ENCODE assay signal across 18 cellular contexts in the genomic region with DNA sequence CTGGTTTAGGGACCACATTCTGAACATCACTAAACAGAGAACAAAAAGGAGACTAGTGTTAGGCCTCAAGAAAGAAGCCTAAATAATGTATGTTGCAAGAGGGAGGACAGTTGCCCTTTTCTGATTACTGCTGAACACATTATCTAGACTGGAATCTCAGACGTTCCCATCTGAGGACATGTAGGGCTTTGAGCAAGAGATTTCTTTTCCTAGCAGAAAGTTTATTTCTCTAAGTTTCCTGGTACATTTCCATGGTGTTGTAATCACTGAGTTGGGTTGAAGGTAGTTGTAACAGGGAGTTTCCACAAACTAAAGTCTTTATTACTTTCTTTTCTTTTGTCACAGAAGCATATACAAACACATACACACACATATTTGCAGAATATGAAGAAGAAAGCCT.
DNase-seq lines count a peak whose midpoint lies in the region; ATAC-seq and TF ChIP-seq lines count a peak whose summit lies in the region.
"Had no signal": no experiment of that assay in that cellular context is flagged by ENCODE, and none has a peak within 500 bp of the region (broad histone marks: within the 10 kb centered on the region; RNA-seq: fewer than 3 reads in every experiment).

No MANE protein-coding gene starts in this region.

- no peaks in the 10 kb centered on the region for H3F3A ChIP-seq in smooth muscle cell (ENCODE audit: low read depth)

- no peak overlapping the region for H3K27ac Mint-ChIP-seq in activated CD8-positive, alpha-beta T cell treated with anti-CD3 and anti-CD28 coated beads, Interleukin-2, amount 10 ng/mL, durations not matched to agents 7 days and 5 days
- H3K27ac Mint-ChIP-seq: B cell; CD8-positive, alpha-beta T cell had no signal

- H3K9ac ChIP-seq in IMR-90 (ENCODE audit: low read depth, low read length): no peak overlapping the region
- no peak overlapping the region for H3K9ac ChIP-seq in smooth muscle cell (ENCODE audit: low read depth)
- H3K9ac ChIP-seq: BLaER1 treated with 17β-estradiol and CSF1 and Interleukin-3, amounts not matched to agents 10 nM and 100 nM had no signal

- H3K36me3 Mint-ChIP-seq in activated CD8-positive, alpha-beta T cell treated with anti-CD3 and anti-CD28 coated beads, Interleukin-2, amount 10 ng/mL, durations not matched to agents 7 days and 5 days (ENCODE audit: low read depth): peaks cover 9% of the 10 kb centered on the region

- no peaks in the 10 kb centered on the region for H3K79me2 ChIP-seq in smooth muscle cell (ENCODE audit: low read depth)

- intact Hi-C loops in IMR-90 (cut with micrococcal nuclease): no loop called here

- H3K4me2 ChIP-seq in IMR-90 (ENCODE audit: low read depth, low read length) (no peak overlapping the region), smooth muscle cell (no peak overlapping the region)
- H3K4me2 ChIP-seq: BLaER1 treated with 17β-estradiol and CSF1 and Interleukin-3, amounts not matched to agents 10 nM and 100 nM had no signal

- H3K4me3 ChIP-seq in IMR-90 (ENCODE audit: insufficient read depth, low read depth, low read length): no peak overlapping the region
- H3K4me3 ChIP-seq in smooth muscle cell: no peak overlapping the region
- H3K4me3 ChIP-seq: BLaER1 treated with 17β-estradiol and CSF1 and Interleukin-3, amounts not matched to agents 10 nM and 100 nM; GM12878 had no signal

- ATAC-seq in IMR-90 (ENCODE audit: low read depth) (peak; percentile 37; the same call in 1 of the 2 replicates), HG03521 (IDR thresholded peaks at IDR 0.05; ENCODE audit: unreplicated experiment) (no peak)
- ATAC-seq in activated CD8-positive, alpha-beta T cell treated with anti-CD3 and anti-CD28 coated beads, Interleukin-2, amount 10 ng/mL, durations not matched to agents 7 days and 5 days: no peak
- ATAC-seq: CD8-positive, alpha-beta T cell; GM12878 had no signal

- no peak overlapping the region for H3K56ac ChIP-seq in IMR-90 (ENCODE audit: extremely low read depth, insufficient read depth, low read length)

- H2BK5ac ChIP-seq in IMR-90 (ENCODE audit: low read depth, low read length, poor library complexity, severe bottlenecking): no peak overlapping the region

- no peak overlapping the region for H3K23ac ChIP-seq in IMR-90 (ENCODE audit: low read depth, low read length)

- no peak overlapping the region for H3K14ac ChIP-seq in IMR-90 (replicated peaks; ENCODE audit: low read depth, low read length)

- dilution Hi-C loops in IMR-90 (cut with HindIII; ENCODE audit: low sequenced_read_pairs, unreplicated experiment): no loop called here

- H3K9me3 Mint-ChIP-seq in activated CD8-positive, alpha-beta T cell treated with anti-CD3 and anti-CD28 coated beads, Interleukin-2, amount 10 ng/mL, durations not matched to agents 7 days and 5 days (ENCODE audit: insufficient read depth): no peaks in the 10 kb centered on the region
- H3K9me3 Mint-ChIP-seq: CD8-positive, alpha-beta T cell; H9 had no signal

- TF ChIP-seq CTCF in IMR-90 (conservative IDR thresholded peaks at IDR 0.05; ENCODE audit: low read depth, low read length) (no peak), smooth muscle cell (IDR thresholded peaks at IDR 0.05; ENCODE audit: borderline replicate concordance, insufficient read depth, poor library complexity, severe bottlenecking) (no peak)

- TF ChIP-seq POLR2A in IMR-90 (IDR thresholded peaks at IDR 0.05; ENCODE audit: low read depth, low read length): no peak

- H3K36me3 ChIP-seq in IMR-90 (ENCODE audit: control insufficient read depth, insufficient read depth, low read length) (no peaks in the 10 kb centered on the region), smooth muscle cell (ENCODE audit: low read depth) (no peaks in the 10 kb centered on the region)

- no peak overlapping the region for H2BK15ac ChIP-seq in IMR-90 (ENCODE audit: low read depth, low read length)

- no peaks in the 10 kb centered on the region for H3K9me3 ChIP-seq in IMR-90 (ENCODE audit: control insufficient read depth, insufficient read depth, low read length)
- H3K9me3 ChIP-seq in smooth muscle cell (replicated peaks; ENCODE audit: low read depth): no peaks in the 10 kb centered on the region
- H3K9me3 ChIP-seq: BLaER1 treated with 17β-estradiol and CSF1 and Interleukin-3, amounts not matched to agents 10 nM and 100 nM had no signal

- H4K91ac ChIP-seq in IMR-90 (ENCODE audit: insufficient read depth, low read depth, low read length): no peak overlapping the region

- no peak overlapping the region for H2AK5ac ChIP-seq in IMR-90 (ENCODE audit: low read depth, low read length)

- H3K4me1 Mint-ChIP-seq in activated CD8-positive, alpha-beta T cell treated with anti-CD3 and anti-CD28 coated beads, Interleukin-2, amount 10 ng/mL, durations not matched to agents 7 days and 5 days (ENCODE audit: low read depth): no peaks in the 10 kb centered on the region
- H3K4me1 Mint-ChIP-seq: B cell, H9 had no signal

- peak; percentile 29 for DNase-seq in IMR-90
- DNase-seq in amniotic epithelial cell (ENCODE audit: low read depth): peak; percentile 61
- peak; percentile 61 for DNase-seq in iris pigment epithelial cell (ENCODE audit: low read depth)
- DNase-seq in smooth muscle cell (lab: John Stamatoyannopoulos, UW; ENCODE audit: unreplicated experiment): no peak
- no peak for DNase-seq in activated CD8-positive, alpha-beta T cell treated with anti-CD3 and anti-CD28 coated beads, Interleukin-2, amount 10 ng/mL, durations not matched to agents 7 days and 5 days
- DNase-seq in AG20443 (ENCODE audit: low spot score): no peak
- DNase-seq: 8988T; Calu3; CD8-positive, alpha-beta T cell; DMS 273 treated with DMSO at 0.1 percent for 48 hours; DMS53; DND-41; EL; H9 had no signal

- no peak overlapping the region for H2BK120ac ChIP-seq in IMR-90 (ENCODE audit: low read depth, low read length)

- no CpG with 5 or more reads among the region's 1 CpG for WGBS in IMR-90 (ENCODE audit: extremely low coverage in 2 of 2, insufficient read length in 1 of 2), 2 experiments
- 68% methylated on average over 1 of the region's 1 CpG for WGBS in smooth muscle cell (ENCODE audit: low lambda C conversion rate)

- no TSS peak for BruUV-seq in IMR-90 (replicated peaks; lab: Mats Ljungman, UMichigan)

- no peak overlapping the region for H3K4me3 Mint-ChIP-seq in activated CD8-positive, alpha-beta T cell treated with anti-CD3 and anti-CD28 coated beads, Interleukin-2, amount 10 ng/mL, durations not matched to agents 7 days and 5 days
- H3K4me3 Mint-ChIP-seq: B cell; CD8-positive, alpha-beta T cell; H9 had no signal

- no peaks in the 10 kb centered on the region for H3K9me1 ChIP-seq in IMR-90 (ENCODE audit: insufficient read depth, low read length)

- CTCF ChIA-PET in IMR-90 (lab: Yijun Ruan, JAX): no interaction called here
- CTCF ChIA-PET in activated CD8-positive, alpha-beta T cell treated with anti-CD3 and anti-CD28 coated beads, Interleukin-2, amount 10 ng/mL, durations not matched to agents 7 days and 5 days (lab: Charles Lee): no interaction called here

- no peak overlapping the region for H3K4ac ChIP-seq in IMR-90 (ENCODE audit: low read depth, low read length)

- H4K20me1 ChIP-seq in IMR-90 (ENCODE audit: insufficient read depth, low read length): no peaks in the 10 kb centered on the region
- H4K20me1 ChIP-seq in smooth muscle cell (ENCODE audit: low read depth): no peaks in the 10 kb centered on the region
- H4K20me1 ChIP-seq: BLaER1 treated with 17β-estradiol and CSF1 and Interleukin-3, amounts not matched to agents 10 nM and 100 nM had no signal

- in situ Hi-C loops in IMR-90 (cut with MboI; ENCODE audit: low sequenced_read_pairs): no loop called here

- no peak for TF ChIP-seq RAD21 in IMR-90 (IDR thresholded peaks at IDR 0.05; ENCODE audit: low read length)

- H2AFZ ChIP-seq in IMR-90 (replicated peaks; ENCODE audit: low read length, poor library complexity) (no peak overlapping the region), smooth muscle cell (ENCODE audit: low read depth) (no peak overlapping the region)

- no peak overlapping the region for H4K5ac ChIP-seq in IMR-90 (ENCODE audit: low read depth, low read length)

- H3K27ac ChIP-seq in IMR-90 (ENCODE audit: insufficient read depth, low read length) (no peak overlapping the region), smooth muscle cell (ENCODE audit: low read depth) (peak overlapping the region; percentile 2)
- H3K27ac ChIP-seq: BLaER1 treated with 17β-estradiol and CSF1 and Interleukin-3, amounts not matched to agents 10 nM and 100 nM had no signal

- H3K4me1 ChIP-seq in IMR-90 (ENCODE audit: control insufficient read depth, insufficient read depth, low read length): no peaks in the 10 kb centered on the region
- no peaks in the 10 kb centered on the region for H3K4me1 ChIP-seq in smooth muscle cell (ENCODE audit: low read depth)

- H3K27me3 ChIP-seq in IMR-90 (ENCODE audit: control insufficient read depth, insufficient read depth, low read length) (no peaks in the 10 kb centered on the region), smooth muscle cell (ENCODE audit: low read depth) (no peaks in the 10 kb centered on the region)
- H3K27me3 ChIP-seq: BLaER1 treated with 17β-estradiol and CSF1 and Interleukin-3, amounts not matched to agents 10 nM and 100 nM had no signal

- no peak overlapping the region for H2BK20ac ChIP-seq in IMR-90 (ENCODE audit: low read depth, low read length)

- H4K8ac ChIP-seq in IMR-90 (ENCODE audit: low read depth in 2 of 2, low read length in 2 of 2): no peak overlapping the region

- H3K79me1 ChIP-seq in IMR-90 (ENCODE audit: low read depth in 1 of 2, low read length in 2 of 2): no peaks in the 10 kb centered on the region

- H3K18ac ChIP-seq in IMR-90 (ENCODE audit: low read depth, low read length): no peak overlapping the region

- H2AK9ac ChIP-seq in IMR-90 (replicated peaks; ENCODE audit: low read depth, low read length, poor library complexity): no peak overlapping the region

- POLR2A ChIA-PET in IMR-90 (lab: Charles Lee; ENCODE audit: unreplicated experiment): no interaction called here
- POLR2A ChIA-PET in activated CD8-positive, alpha-beta T cell treated with anti-CD3 and anti-CD28 coated beads, Interleukin-2, amount 10 ng/mL, durations not matched to agents 7 days and 5 days (lab: Charles Lee): no interaction called here

- H3K27me3 Mint-ChIP-seq in activated CD8-positive, alpha-beta T cell treated with anti-CD3 and anti-CD28 coated beads, Interleukin-2, amount 10 ng/mL, durations not matched to agents 7 days and 5 days (ENCODE audit: low read depth): no peaks in the 10 kb centered on the region
- H3K27me3 Mint-ChIP-seq: B cell had no signal

TF ChIP-seq in IMR-90, 13 proteins besides CTCF, POLR2A, EP300 and RAD21 (continues in another document):
- no peak for TF ChIP-seq NFE2L2 (IDR thresholded peaks at IDR 0.05; ENCODE audit: low read depth, low read length)
- TF ChIP-seq BHLHE40 (IDR thresholded peaks at IDR 0.05; ENCODE audit: low read depth, low read length): no peak
- TF ChIP-seq CHD1 (IDR thresholded peaks at IDR 0.05; ENCODE audit: low read depth, low read length): no peak
- TF ChIP-seq MAZ (IDR thresholded peaks at IDR 0.05; ENCODE audit: borderline replicate concordance, low read depth, low read length): no peak
- no peak for TF ChIP-seq RCOR1 (IDR thresholded peaks at IDR 0.05; ENCODE audit: insufficient replicate concordance, low read length)

Comparison
In these comparisons a context has a peak if more than half of its experiments do, and no peak if none do; other contexts are left out.
1. DNase-seq: peak in IMR-90 (single experiment), amniotic epithelial cell (single experiment) and iris pigment epithelial cell (single experiment); none in smooth muscle cell (single experiment), activated CD8-positive, alpha-beta T cell treated with anti-CD3 and anti-CD28 coated beads, Interleukin-2, amount 10 ng/mL, durations not matched to agents 7 days and 5 days (single experiment) and AG20443 (single experiment).